Comparison of ENCODE assay signal across 8 cellular contexts in genomic region chr11:134037093-134037908, GRCh38. TPM values are rescaled to one million over a fixed set of nuclear protein-coding genes. Genes with fewer than 3 reads are reported as not detected.
DNase-seq lines count a peak whose midpoint lies in the region; ATAC-seq and TF ChIP-seq lines count a peak whose summit lies in the region.

No MANE protein-coding gene starts in this region.

- peaks cover 42% of the 10 kb centered on the region for H3K4me1 Mint-ChIP-seq in T-helper 2 cell treated with Interferon-gamma antibody and Interleukin-4, amounts not matched to agents 5 μg/mL and 100 μg/mL, for 36 hours (ENCODE audit: low read depth)

- no peaks in the 10 kb centered on the region for H4K20me1 ChIP-seq in BLaER1 treated with 17β-estradiol and CSF1 and Interleukin-3, amounts not matched to agents 10 nM and 100 nM

- peak overlapping the region; percentile 83 to 96 (median 93) for H3K4me2 ChIP-seq in BLaER1 treated with 17β-estradiol and CSF1 and Interleukin-3, amounts not matched to agents 10 nM and 100 nM

- peak; percentile 60 for DNase-seq in T-helper 2 cell treated with Interferon-gamma antibody and Interleukin-4, amounts not matched to agents 5 μg/mL and 100 μg/mL, for 36 hours (ENCODE audit: low spot score)
- DNase-seq in breast epithelium (ENCODE audit: low spot score in 2 of 2) (peak; percentile 54 to 70), iris pigment epithelial cell (ENCODE audit: low read depth) (peak; percentile 69), SIG-M5 treated with dmso at 0.1 percent for 504 hours (lab: John Stamatoyannopoulos, UW; ENCODE audit: unreplicated experiment) (no peak)
- DNase-seq in stimulated activated CD4-positive, alpha-beta T cell treated with anti-CD3 and anti-CD28 coated beads, Interleukin-12 subunit alpha, Interleukin-12 subunit beta, amount 100 ng/mL, for 4 hours: peak; percentile 55

- peak overlapping the region; percentile 88 for H3K4me3 Mint-ChIP-seq in T-helper 2 cell treated with Interferon-gamma antibody and Interleukin-4, amounts not matched to agents 5 μg/mL and 100 μg/mL, for 36 hours

- intact Hi-C loops in breast epithelium (cut with DNase I; ENCODE audit: low total_unique reads): no loop called here

- ATAC-seq in GM19455 (IDR thresholded peaks at IDR 0.05; ENCODE audit: unreplicated experiment): peak; percentile 68
- ATAC-seq in HG03571 (IDR thresholded peaks at IDR 0.05; ENCODE audit: unreplicated experiment): peak; percentile 55

- peak overlapping the region; percentile 55 to 78 (median 67) for H3K4me3 ChIP-seq in BLaER1 treated with 17β-estradiol and CSF1 and Interleukin-3, amounts not matched to agents 10 nM and 100 nM
- H3K4me3 ChIP-seq in breast epithelium: peak overlapping the region; percentile 52 to 84 (median 68)

- peak overlapping the region; percentile 68 to 82 (median 77) for H3K9ac ChIP-seq in BLaER1 treated with 17β-estradiol and CSF1 and Interleukin-3, amounts not matched to agents 10 nM and 100 nM

- H3K27ac ChIP-seq in BLaER1 treated with 17β-estradiol and CSF1 and Interleukin-3, amounts not matched to agents 10 nM and 100 nM: peak overlapping the region in 10 of 11 experiments; percentile 53 to 85 (median 77); a peak in 20 of 22 replicates
- peak overlapping the region; percentile 83 to 97 for H3K27ac ChIP-seq in breast epithelium

- TF ChIP-seq CTCF in breast epithelium (IDR thresholded peaks at IDR 0.05): no peak

- H3K27me3 Mint-ChIP-seq in T-helper 2 cell treated with Interferon-gamma antibody and Interleukin-4, amounts not matched to agents 5 μg/mL and 100 μg/mL, for 36 hours (ENCODE audit: low read depth): no peaks in the 10 kb centered on the region

- H3K27me3 ChIP-seq in BLaER1 treated with 17β-estradiol and CSF1 and Interleukin-3, amounts not matched to agents 10 nM and 100 nM: no peaks in the 10 kb centered on the region
- H3K27me3 ChIP-seq in breast epithelium: no peaks in the 10 kb centered on the region

- H3K36me3 Mint-ChIP-seq in T-helper 2 cell treated with Interferon-gamma antibody and Interleukin-4, amounts not matched to agents 5 μg/mL and 100 μg/mL, for 36 hours (ENCODE audit: low read depth): peaks cover 3% of the 10 kb centered on the region

- H3K36me3 ChIP-seq in BLaER1 treated with 17β-estradiol and CSF1 and Interleukin-3, amounts not matched to agents 10 nM and 100 nM: no peaks in the 10 kb centered on the region
- H3K36me3 ChIP-seq in breast epithelium: no peaks in the 10 kb centered on the region

- H3K9me3 ChIP-seq in BLaER1 treated with 17β-estradiol and CSF1 and Interleukin-3, amounts not matched to agents 10 nM and 100 nM (replicated peaks in 1 of 11): no peaks in the 10 kb centered on the region
- H3K9me3 ChIP-seq in breast epithelium: no peaks in the 10 kb centered on the region

- H3K9me3 Mint-ChIP-seq in T-helper 2 cell treated with Interferon-gamma antibody and Interleukin-4, amounts not matched to agents 5 μg/mL and 100 μg/mL, for 36 hours: no peaks in the 10 kb centered on the region

- peak overlapping the region; percentile 91 for H3K27ac Mint-ChIP-seq in T-helper 2 cell treated with Interferon-gamma antibody and Interleukin-4, amounts not matched to agents 5 μg/mL and 100 μg/mL, for 36 hours

- no peak for TF ChIP-seq POLR2A in breast epithelium (IDR thresholded peaks at IDR 0.05)

- H3K4me1 ChIP-seq in BLaER1 treated with 17β-estradiol and CSF1 and Interleukin-3, amounts not matched to agents 10 nM and 100 nM: peaks cover 58 to 92% (median 85%) of the 10 kb centered on the region in 10 experiments
- peaks cover 0 to 15% of the 10 kb centered on the region in 2 donors for H3K4me1 ChIP-seq in breast epithelium

RNA-seq across cellular contexts. Expression of gene JAM3, which starts 31.6 kb away (rescaled TPM):
- 10 to 100 TPM; 25.0 to 34.5 (median 33.8) TPM for total RNA-seq in breast epithelium
